In the genomic region with DNA sequence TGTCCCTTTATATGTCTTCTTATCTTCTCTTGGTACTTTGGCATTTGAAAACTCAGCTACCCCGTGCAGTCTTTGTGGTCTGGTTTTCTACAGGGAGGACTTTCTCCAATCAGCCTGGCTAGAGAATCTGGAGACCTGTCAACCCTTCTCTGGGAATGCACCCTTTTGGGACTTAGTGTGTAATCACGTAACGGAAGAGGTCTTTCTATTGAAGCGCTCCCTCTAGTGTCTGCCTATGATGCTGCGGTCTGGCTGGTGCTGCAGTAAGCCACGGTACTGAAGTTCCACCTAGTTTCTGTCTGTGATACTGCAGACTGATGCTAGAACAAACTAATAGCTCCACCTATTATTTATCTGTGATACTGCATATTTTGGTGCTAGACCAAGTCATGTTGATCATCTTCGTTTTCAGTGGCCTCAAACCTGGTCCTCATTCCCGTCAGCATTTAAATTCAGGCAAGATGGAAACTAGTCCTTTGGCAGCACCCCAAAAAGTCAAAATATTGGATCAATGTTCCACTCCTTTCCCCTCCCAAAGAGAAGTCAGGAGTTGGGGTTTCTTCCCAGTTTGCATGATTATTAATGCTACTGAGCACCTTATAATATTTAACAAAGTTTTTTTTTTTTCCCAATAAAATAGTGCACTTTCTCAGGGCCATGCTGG, we compare ENCODE assay signal across 8 cellular contexts. TPM values are rescaled to one million over a fixed set of nuclear protein-coding genes. Genes with fewer than 3 reads are reported as not detected.
DNase-seq lines count a peak whose midpoint lies in the region; ATAC-seq and TF ChIP-seq lines count a peak whose summit lies in the region.

No MANE protein-coding gene starts in this region.

- BruUV-seq in mammary epithelial cell (replicated peaks; lab: Mats Ljungman, UMichigan), result no TSS peak

- dilution Hi-C loops in mammary epithelial cell (cut with HindIII; ENCODE audit: low sequenced_read_pairs), result no loop called here

- H2AFZ ChIP-seq in mammary epithelial cell (ENCODE audit: low read depth, low read length), result no peak overlapping the region

- TF ChIP-seq CTCF in WERI-Rb-1 (IDR thresholded peaks at IDR 0.05; ENCODE audit: low read depth, low read length) (peak; percentile 96), mammary epithelial cell (conservative IDR thresholded peaks at IDR 0.05 in 1 of 2, IDR thresholded peaks at IDR 0.05 in 1 of 2; ENCODE audit: extremely low read depth in 1 of 2, insufficient read depth in 1 of 2, low read depth in 1 of 2, low read length in 2 of 2) (peak; percentile 100)

- peak; percentile 92 for DNase-seq in Ammon's horn (ENCODE audit: low spot score)
- DNase-seq in NCI-H2227 (lab: John Stamatoyannopoulos, UW; ENCODE audit: unreplicated experiment), result peak; percentile 84
- peak; percentile 85 for DNase-seq in WERI-Rb-1
- peak; percentile 94 for DNase-seq in mammary epithelial cell
- peak; percentile 90 for DNase-seq in islet precursor cell
- DNase-seq in stimulated activated CD4-positive, alpha-beta T cell treated with anti-CD3 and anti-CD28 coated beads, Interleukin-2, amount 100 ng/mL, for 4 hours (ENCODE audit: low read depth), result peak; percentile 67

- no peak overlapping the region for H3K4me3 ChIP-seq in WERI-Rb-1 (ENCODE audit: low read depth, low read length)
- no peak overlapping the region for H3K4me3 ChIP-seq in mammary epithelial cell (replicated peaks in 1 of 3; ENCODE audit: insufficient read depth in 1 of 3, low read depth in 2 of 3, low read length in 3 of 3)

- no peaks in the 10 kb centered on the region for H3K27me3 ChIP-seq in WERI-Rb-1 (ENCODE audit: insufficient read depth, low read depth, severe bottlenecking)
- no peaks in the 10 kb centered on the region for H3K27me3 ChIP-seq in mammary epithelial cell (ENCODE audit: insufficient read depth, low read length)

- no peak overlapping the region for H3K9ac ChIP-seq in mammary epithelial cell (ENCODE audit: insufficient read depth, low read length)

- H3K4me2 ChIP-seq in mammary epithelial cell (ENCODE audit: insufficient read depth, low read depth, low read length), result no peak overlapping the region

- 2% methylated on average over 8 of the region's 8 CpGs for WGBS in mammary epithelial cell (ENCODE audit: low coverage, missing lambda C conversion rate)

- peaks cover 67% of the 10 kb centered on the region for H3K4me1 ChIP-seq in mammary epithelial cell (ENCODE audit: insufficient read depth, low read length)

- H3K9me3 ChIP-seq in WERI-Rb-1 (ENCODE audit: severe bottlenecking) (no peaks in the 10 kb centered on the region), mammary epithelial cell (replicated peaks; ENCODE audit: insufficient read depth, low read length) (peaks cover 2% of the 10 kb centered on the region)

- intact Hi-C loops in mammary epithelial cell (cut with micrococcal nuclease), result loop anchor here (1.0 to 5.0 kb wide), 5 partner anchors 28 to 190 kb away; partner anchors contain the start of gene FKBP1A

- CTCF ChIA-PET in mammary epithelial cell (lab: Charles Lee; ENCODE audit: low non-redundant PET), result interaction anchor here (0.6 to 1.0 kb wide), 20 partner anchors 26 to 1735 kb away, joined by 3 to 14 read pairs (median 5); partner anchors contain the start of genes FKBP1A and SDCBP2

- ATAC-seq in GM19043 (IDR thresholded peaks at IDR 0.05; ENCODE audit: low read depth, unreplicated experiment), result peak; percentile 89
- ATAC-seq in HG03196 (IDR thresholded peaks at IDR 0.05; ENCODE audit: unreplicated experiment), result peak; percentile 91

- in situ Hi-C loops in mammary epithelial cell (cut with MboI; ENCODE audit: low sequenced_read_pairs in 2 of 2), result loop anchor here (10.0 to 25.0 kb wide), 2 partner anchors 259 to 271 kb away; no protein-coding TSS in a partner anchor

- H4K20me1 ChIP-seq in mammary epithelial cell (ENCODE audit: insufficient read depth, low read length), result no peaks in the 10 kb centered on the region

- H3K36me3 ChIP-seq in WERI-Rb-1 (no peaks in the 10 kb centered on the region), mammary epithelial cell (ENCODE audit: insufficient read depth, low read length) (no peaks in the 10 kb centered on the region)

- H3K79me2 ChIP-seq in mammary epithelial cell (ENCODE audit: insufficient read depth, low read length), result no peaks in the 10 kb centered on the region

- no peak overlapping the region for H3K27ac ChIP-seq in WERI-Rb-1
- H3K27ac ChIP-seq in mammary epithelial cell (ENCODE audit: insufficient read depth, low read depth, low read length), result peak overlapping the region; percentile 37

RNA-seq across cellular contexts. Expression of gene SIRPB2, which starts 12.5 kb away (rescaled TPM):
- 1 to 10 TPM in 1 of 2 donors, under 1 TPM in 1; 0.33 to 5.5 TPM for total RNA-seq in mammary epithelial cell
- polyA plus RNA-seq in mammary epithelial cell, result 2.4 TPM
- polyA minus RNA-seq in mammary epithelial cell, result 18.5 TPM

RNA-seq across cellular contexts. Expression of gene NSFL1C, which starts 37.0 kb away (rescaled TPM):
- 100 to 1,000 TPM in 1 of 2 donors, 10 to 100 TPM in 1; 46.3 to 105 TPM for total RNA-seq in mammary epithelial cell
- polyA plus RNA-seq in mammary epithelial cell, result 29.6 TPM
- 73.3 TPM for polyA minus RNA-seq in mammary epithelial cell

RNA-seq across cellular contexts. Expression of gene SIRPD, which starts 53.8 kb away (rescaled TPM):
- total RNA-seq in mammary epithelial cell, result not detected
- polyA plus RNA-seq in mammary epithelial cell, result not detected
- not detected for polyA minus RNA-seq in mammary epithelial cell
